Comparison of ENCODE assay signal across 9 cellular contexts in the genomic region with DNA sequence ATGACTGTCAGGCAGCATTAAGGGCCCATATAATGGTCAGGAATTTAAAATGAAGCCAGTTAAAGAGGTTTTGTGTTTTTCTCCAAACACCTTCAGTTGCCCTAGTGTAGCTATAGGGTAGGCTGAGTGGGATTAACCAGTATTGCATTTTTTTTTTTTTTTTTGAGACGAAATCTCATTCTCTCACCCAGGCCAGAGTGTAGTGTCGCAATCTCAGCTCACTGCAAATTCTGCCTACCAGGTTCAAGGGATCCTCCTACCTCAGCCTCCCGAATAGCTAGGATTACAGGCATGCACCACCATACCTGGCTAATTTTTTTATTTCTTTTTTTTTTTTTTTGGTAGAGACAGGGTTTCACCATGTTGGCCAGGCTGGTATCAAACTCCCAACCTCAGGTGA.
"Had no signal": no experiment of that assay in that cellular context is flagged by ENCODE, and none has a peak within 500 bp of the region (broad histone marks: within the 10 kb centered on the region; RNA-seq: fewer than 3 reads in every experiment).

No MANE protein-coding gene starts in this region.

- H3K4me1 Mint-ChIP-seq: H9 had no signal

- DNase-seq: GM23248, GOT3, H9, HCEC 1CT, Karpas-422, KBM-7 had no signal

- H3K9ac ChIP-seq: GM23248, KMS-11 had no signal

- H3K4me2 ChIP-seq: KMS-11 had no signal

- FAIRE-seq: H54, HTR-8/SVneo had no signal

- H3K27ac Mint-ChIP-seq: H9 had no signal

- H3K27ac ChIP-seq: GM23248, KMS-11 had no signal

- H3K4me3 Mint-ChIP-seq: H9 had no signal

- H3K4me3 ChIP-seq: GM23248 had no signal

- H2AFZ ChIP-seq: GM23248 had no signal
